ENCODE assay signal across 9 cellular contexts in the genomic region with DNA sequence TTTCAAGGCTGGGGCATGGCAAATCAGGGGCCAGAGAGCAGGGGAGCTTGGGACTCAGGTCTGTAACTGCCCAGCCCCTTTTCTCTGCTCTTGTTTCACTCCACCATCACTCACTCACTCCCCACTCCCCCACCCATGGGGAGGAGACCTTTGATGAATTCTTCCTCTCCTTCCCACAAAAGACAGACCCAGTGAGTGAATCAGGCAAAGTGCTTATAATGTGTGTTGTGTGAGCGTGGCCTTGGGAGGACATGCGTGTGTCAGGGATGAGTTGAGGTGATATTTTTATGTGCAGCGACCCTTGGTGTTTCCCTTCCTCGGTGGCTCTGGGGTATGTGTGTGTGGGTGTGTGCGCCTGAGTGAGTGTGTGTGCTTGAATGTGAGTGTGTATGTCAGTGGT. TPM values are rescaled to one million over a fixed set of nuclear protein-coding genes. Genes with fewer than 3 reads are reported as not detected.
DNase-seq lines count a peak whose midpoint lies in the region; ATAC-seq and TF ChIP-seq lines count a peak whose summit lies in the region.
"Had no signal": no experiment of that assay in that cellular context is flagged by ENCODE, and none has a peak within 500 bp of the region (broad histone marks: within the 10 kb centered on the region; RNA-seq: fewer than 3 reads in every experiment).

No MANE protein-coding gene starts in this region.

- H3K27ac ChIP-seq in SK-N-SH (ENCODE audit: low read depth in 2 of 2, low read length in 1 of 2) (peak overlapping the region; percentile 56 to 84; a peak in 2 of 4 replicates), esophagus muscularis mucosa (replicated peaks in 1 of 4) (peak overlapping the region; percentile 79 to 85 (median 81)), smooth muscle cell (ENCODE audit: low read depth) (peak overlapping the region; percentile 68)

- H3K4me2 ChIP-seq in SK-N-SH (peak overlapping the region; percentile 80), smooth muscle cell (peak overlapping the region; percentile 84)

- no peak for ATAC-seq in GM21786 (IDR thresholded peaks at IDR 0.05; ENCODE audit: unreplicated experiment)

- H3K9me3 Mint-ChIP-seq in activated CD4-positive, alpha-beta T cell treated with anti-CD3 and anti-CD28 coated beads, Interleukin-2, amount 10 ng/mL, durations not matched to agents 24 days and 14 days: no peaks in the 10 kb centered on the region

- no peaks in the 10 kb centered on the region for H3K27me3 Mint-ChIP-seq in activated CD4-positive, alpha-beta T cell treated with anti-CD3 and anti-CD28 coated beads, Interleukin-2, amount 10 ng/mL, durations not matched to agents 24 days and 14 days

- H3K9me2 ChIP-seq in SK-N-SH: no peaks in the 10 kb centered on the region

- TF ChIP-seq POLR2A in esophagus muscularis mucosa (IDR thresholded peaks at IDR 0.05; ENCODE audit: low read depth): no peak

- H3K9me3 ChIP-seq in SK-N-SH: no peaks in the 10 kb centered on the region
- H3K9me3 ChIP-seq in esophagus muscularis mucosa: no peaks in the 10 kb centered on the region
- no peaks in the 10 kb centered on the region for H3K9me3 ChIP-seq in smooth muscle cell (replicated peaks; ENCODE audit: low read depth)
- no peaks in the 10 kb centered on the region for H3K9me3 ChIP-seq in MG63

- H3K36me3 ChIP-seq in SK-N-SH (replicated peaks in 1 of 2; ENCODE audit: control insufficient read depth in 1 of 2, insufficient read depth in 2 of 2, low read length in 1 of 2) (peaks cover 20 to 59% of the 10 kb centered on the region in 2 experiments), esophagus muscularis mucosa (peaks cover 44 to 71% (median 62%) of the 10 kb centered on the region in 4 donors), smooth muscle cell (ENCODE audit: low read depth) (peaks cover 4% of the 10 kb centered on the region), MG63 (peaks cover 11% of the 10 kb centered on the region)

- H3K36me3 Mint-ChIP-seq in activated CD4-positive, alpha-beta T cell treated with anti-CD3 and anti-CD28 coated beads, Interleukin-2, amount 10 ng/mL, durations not matched to agents 24 days and 14 days (ENCODE audit: low read depth): peaks cover 42% of the 10 kb centered on the region

- no peak for TF ChIP-seq RAD21 in SK-N-SH (IDR thresholded peaks at IDR 0.05; ENCODE audit: low read length)

- peaks cover 36% of the 10 kb centered on the region; the same call in 1 of the 2 replicates for H3K79me2 ChIP-seq in SK-N-SH (ENCODE audit: insufficient read depth)
- H3K79me2 ChIP-seq in smooth muscle cell (ENCODE audit: low read depth): peaks cover 14% of the 10 kb centered on the region

- peaks cover 4 to 19% of the 10 kb centered on the region in 2 experiments; a peak in 2 of 4 replicates for H3K4me1 ChIP-seq in SK-N-SH (ENCODE audit: control insufficient read depth in 1 of 2, insufficient read depth in 2 of 2, low read depth in 1 of 2, low read length in 1 of 2)
- peaks cover 21 to 67% (median 40%) of the 10 kb centered on the region in 4 donors for H3K4me1 ChIP-seq in esophagus muscularis mucosa
- peaks cover 7% of the 10 kb centered on the region for H3K4me1 ChIP-seq in smooth muscle cell (ENCODE audit: low read depth)

- H3K4me1 Mint-ChIP-seq in activated CD4-positive, alpha-beta T cell treated with anti-CD3 and anti-CD28 coated beads, Interleukin-2, amount 10 ng/mL, durations not matched to agents 24 days and 14 days: peaks cover 39% of the 10 kb centered on the region

- 90% methylated on average over 5 of the region's 5 CpGs for WGBS in SK-N-SH (ENCODE audit: low lambda C conversion rate)
- 77% methylated on average over 5 of the region's 5 CpGs for WGBS in esophagus muscularis mucosa
- 52% methylated on average over 5 of the region's 5 CpGs for WGBS in smooth muscle cell (ENCODE audit: low lambda C conversion rate)

- POLR2A ChIA-PET in SK-N-SH (lab: Yijun Ruan, JAX): no interaction called here

- H4K20me1 ChIP-seq in SK-N-SH (ENCODE audit: insufficient read depth) (no peaks in the 10 kb centered on the region), smooth muscle cell (ENCODE audit: low read depth) (no peaks in the 10 kb centered on the region)

- H3K27me3 ChIP-seq in SK-N-SH (ENCODE audit: insufficient read depth): no peaks in the 10 kb centered on the region
- H3K27me3 ChIP-seq in esophagus muscularis mucosa: no peaks in the 10 kb centered on the region
- no peaks in the 10 kb centered on the region for H3K27me3 ChIP-seq in smooth muscle cell (ENCODE audit: low read depth)
- H3K27me3 ChIP-seq in MG63: no peaks in the 10 kb centered on the region

- CTCF ChIA-PET in SK-N-SH (lab: Yijun Ruan, JAX): interaction anchor here (1.1 to 1.6 kb wide), 5 partner anchors 8 to 48 kb away, joined by 3 to 7 read pairs (median 4); a partner anchor contains a TSS

- TF ChIP-seq CTCF in SK-N-SH (IDR thresholded peaks at IDR 0.05) (no peak), esophagus muscularis mucosa (IDR thresholded peaks at IDR 0.05) (no peak), smooth muscle cell (IDR thresholded peaks at IDR 0.05; ENCODE audit: borderline replicate concordance, insufficient read depth, poor library complexity, severe bottlenecking) (no peak)

- no peak for DNase-seq in activated CD4-positive, alpha-beta T cell treated with anti-CD3 and anti-CD28 coated beads, Interleukin-2, amount 10 ng/mL, durations not matched to agents 24 days and 14 days
- DNase-seq in activated CD4-positive, alpha-beta T cell treated with anti-CD3 and anti-CD28 coated beads for 1 hour: no peak
- DNase-seq in SK-N-SH (no peak), esophagus muscularis mucosa (ENCODE audit: extremely low spot score) (no peak), smooth muscle cell (lab: John Stamatoyannopoulos, UW; ENCODE audit: unreplicated experiment) (no peak), NCI-H2196 (lab: John Stamatoyannopoulos, UW; ENCODE audit: unreplicated experiment) (no peak), MG63 (no peak)
- DNase-seq: NCI-H345 had no signal

- no peak overlapping the region for H2AFZ ChIP-seq in SK-N-SH (ENCODE audit: low read depth)
- H2AFZ ChIP-seq in smooth muscle cell (ENCODE audit: low read depth): no peak overlapping the region

- peak overlapping the region; percentile 94 for H3K27ac Mint-ChIP-seq in activated CD4-positive, alpha-beta T cell treated with anti-CD3 and anti-CD28 coated beads, Interleukin-2, amount 10 ng/mL, durations not matched to agents 24 days and 14 days

- intact Hi-C loops in activated CD4-positive, alpha-beta T cell treated with anti-CD3 and anti-CD28 coated beads, Interleukin-2, amount 10 ng/mL, durations not matched to agents 24 days and 14 days (cut with micrococcal nuclease): no loop called here
- intact Hi-C loops in esophagus muscularis mucosa (cut with DNase I): no loop called here

- H3K4me3 Mint-ChIP-seq in activated CD4-positive, alpha-beta T cell treated with anti-CD3 and anti-CD28 coated beads, Interleukin-2, amount 10 ng/mL, durations not matched to agents 24 days and 14 days: peak overlapping the region; percentile 27

- H3F3A ChIP-seq in SK-N-SH (replicated peaks; ENCODE audit: insufficient read depth) (peaks cover 8% of the 10 kb centered on the region), smooth muscle cell (ENCODE audit: low read depth) (peaks cover 17% of the 10 kb centered on the region)

- H3K4me3 ChIP-seq in SK-N-SH (ENCODE audit: low read depth in 2 of 2, low read length in 1 of 2) (peak overlapping the region in 1 of 2 experiments; percentile 72; a peak in 1 of 4 replicates), esophagus muscularis mucosa (no peak overlapping the region), smooth muscle cell (no peak overlapping the region), MG63 (no peak overlapping the region; the same call in 1 of the 2 replicates)

- TF ChIP-seq EP300 in SK-N-SH (IDR thresholded peaks at IDR 0.05; ENCODE audit: borderline replicate concordance in 1 of 2, low read depth in 1 of 2, low read length in 1 of 2): no peak
- TF ChIP-seq EP300 in esophagus muscularis mucosa (IDR thresholded peaks at IDR 0.05): no peak

- H3K9ac ChIP-seq in SK-N-SH (peak overlapping the region; percentile 62; the same call in 1 of the 2 replicates), smooth muscle cell (ENCODE audit: low read depth) (no peak overlapping the region)

TF ChIP-seq in SK-N-SH, 30 proteins besides CTCF, POLR2A, EP300 and RAD21 (continues in another document):
- TF ChIP-seq NFIC (IDR thresholded peaks at IDR 0.05; ENCODE audit: borderline replicate concordance): no peak

RNA-seq across cellular contexts. Expression of a gene that starts 1.0 kb away (rescaled TPM):
- total RNA-seq in activated CD4-positive, alpha-beta T cell treated with anti-CD3 and anti-CD28 coated beads, Interleukin-2, amount 10 ng/mL, durations not matched to agents 24 days and 14 days: 38.1 and 39.4 TPM in 2 replicates
- polyA plus RNA-seq in SK-N-SH (2012; rRNA removed) (36.8 and 37.7 TPM in 2 replicates), smooth muscle cell (13.9 and 37.1 TPM in 2 replicates)
- polyA plus RNA-seq in SK-N-SH (2012; cell fraction: cytosol; rRNA removed): 13.6 and 15.6 TPM in 2 replicates
- 241 and 294 TPM in 2 replicates for polyA plus RNA-seq in SK-N-SH (2012; cell fraction: nucleus; rRNA removed)
- total RNA-seq in esophagus muscularis mucosa (10 to 100 TPM; 21.5 to 46.6 (median 33.6) TPM), smooth muscle cell (18.8 and 22.3 TPM in 2 replicates)
- 6.2 and 47.2 TPM in 2 replicates for total RNA-seq in MG63 (2014; rRNA removed; shearing (Covaris generic); ENCODE audit: low replicate concordance)

RNA-seq across cellular contexts. Expression of a gene that starts 9.9 kb away (rescaled TPM):
- total RNA-seq in activated CD4-positive, alpha-beta T cell treated with anti-CD3 and anti-CD28 coated beads, Interleukin-2, amount 10 ng/mL, durations not matched to agents 24 days and 14 days: 54.3 and 55.2 TPM in 2 replicates
- 31.7 and 33.8 TPM in 2 replicates for polyA plus RNA-seq in SK-N-SH (2012; rRNA removed)
- polyA plus RNA-seq in SK-N-SH (2012; cell fraction: cytosol; rRNA removed): 19.6 and 25.8 TPM in 2 replicates
- 31.2 and 32.7 TPM in 2 replicates for polyA plus RNA-seq in SK-N-SH (2012; cell fraction: nucleus; rRNA removed)
- 100 to 1,000 TPM; 111 to 183 (median 153) TPM for total RNA-seq in esophagus muscularis mucosa
- total RNA-seq in smooth muscle cell: 20.6 and 22.9 TPM in 2 replicates
- 6.8 and 9.3 TPM in 2 replicates for polyA plus RNA-seq in smooth muscle cell
- 20.9 and 22.8 TPM in 2 replicates for total RNA-seq in MG63 (2014; rRNA removed; shearing (Covaris generic); ENCODE audit: low replicate concordance)

RNA-seq across cellular contexts. Expression of a gene that starts 48.3 kb away (rescaled TPM):
- total RNA-seq in activated CD4-positive, alpha-beta T cell treated with anti-CD3 and anti-CD28 coated beads, Interleukin-2, amount 10 ng/mL, durations not matched to agents 24 days and 14 days: 78.9 and 79.6 TPM in 2 replicates
- polyA plus RNA-seq in SK-N-SH (2012; rRNA removed) (263 and 287 TPM in 2 replicates), smooth muscle cell (82.1 and 82.4 TPM in 2 replicates)
- polyA plus RNA-seq in SK-N-SH (2012; cell fraction: cytosol; rRNA removed): 156 and 218 TPM in 2 replicates
- polyA plus RNA-seq in SK-N-SH (2012; cell fraction: nucleus; rRNA removed): 107 and 171 TPM in 2 replicates
- total RNA-seq in esophagus muscularis mucosa (10 to 100 TPM; 60.5 to 70.2 (median 65.3) TPM), smooth muscle cell (18.4 and 33.8 TPM in 2 replicates)
- total RNA-seq in MG63 (2014; rRNA removed; shearing (Covaris generic); ENCODE audit: low replicate concordance): 30.8 and 43.0 TPM in 2 replicates
